ENCODE assay signal across 23 cellular contexts in the genomic region with DNA sequence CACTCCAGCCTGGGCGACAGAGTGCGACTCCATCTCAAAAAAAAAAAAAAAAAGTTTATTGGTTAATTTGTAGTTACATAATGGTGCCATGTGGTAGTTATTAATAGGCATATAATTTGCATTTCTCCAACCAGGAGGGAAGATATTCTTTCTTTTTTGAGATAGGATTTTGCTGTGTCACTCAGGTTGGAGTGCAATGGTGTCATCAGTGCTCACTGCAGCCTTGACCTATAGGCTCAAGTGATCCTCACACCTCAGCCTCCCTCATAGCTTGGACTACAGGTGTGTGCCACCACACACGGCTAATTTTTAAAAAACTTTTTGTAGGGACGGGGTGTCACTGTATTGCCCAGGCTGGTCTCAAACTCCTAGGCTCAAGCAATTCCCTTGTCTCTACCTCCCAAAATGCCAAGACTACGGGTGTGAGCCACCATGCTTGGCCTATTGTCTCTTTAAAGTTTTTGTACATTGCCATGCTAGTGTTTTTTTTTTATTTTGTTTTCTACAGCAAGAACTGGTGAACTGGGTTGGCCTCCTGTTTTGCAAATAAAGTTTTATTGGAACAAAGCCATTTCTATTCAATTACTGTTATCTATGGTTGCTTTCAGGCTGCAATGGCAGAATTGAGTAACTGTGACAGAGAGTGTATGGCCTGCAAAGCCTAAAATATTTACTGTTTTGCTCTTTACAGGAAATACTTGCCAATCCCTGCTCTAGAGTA. TPM values are rescaled to one million over a fixed set of nuclear protein-coding genes. Genes with fewer than 3 reads are reported as not detected.
DNase-seq lines count a peak whose midpoint lies in the region; ATAC-seq, FAIRE-seq and TF ChIP-seq lines count a peak whose summit lies in the region.
"Had no signal": no experiment of that assay in that cellular context is flagged by ENCODE, and none has a peak within 500 bp of the region (broad histone marks: within the 10 kb centered on the region; RNA-seq: fewer than 3 reads in every experiment).

No MANE protein-coding gene starts in this region.

- H3K9me2 ChIP-seq in GM23338 (ENCODE audit: insufficient read depth), result no peaks in the 10 kb centered on the region

- no peaks in the 10 kb centered on the region for H3K27me3 Mint-ChIP-seq in stimulated activated naive B cell treated with anti-CD40 and anti-IgM and Interleukin-4, amounts not matched to agents 10 μg/mL and 1 μg/mL and 100 μg/mL, for 72 hours
- peaks cover 1% of the 10 kb centered on the region for H3K27me3 Mint-ChIP-seq in GM23338 (ENCODE audit: insufficient read depth, low read depth, poor library complexity)
- H3K27me3 Mint-ChIP-seq: CD4-positive, CD25-positive, alpha-beta regulatory T cell; IgD-negative memory B cell had no signal

- H3K4me3 ChIP-seq in BLaER1 treated with 17β-estradiol and CSF1 and Interleukin-3, amounts not matched to agents 10 nM and 100 nM, result no peak overlapping the region
- H3K4me3 ChIP-seq in K562 (no peak overlapping the region), fibroblast of villous mesenchyme (ENCODE audit: low read depth, low read length) (no peak overlapping the region), GM23338 (no peak overlapping the region), H7 (ENCODE audit: insufficient read depth, low read depth, low read length) (no peak overlapping the region)

- H3F3A ChIP-seq in GM23338 (replicated peaks; ENCODE audit: low read depth), result no peaks in the 10 kb centered on the region

- POLR2A ChIA-PET in K562 (lab: Yijun Ruan, JAX), result interaction anchor here (0.6 to 3.6 kb wide), 3 partner anchors 9 to 374 kb away, joined by 4 to 10 read pairs (median 4); partner anchors contain the start of gene SNX29

- CTCF ChIA-PET in K562 (lab: Yijun Ruan, JAX; ENCODE audit: low intra/inter-chr PET ratio), result no interaction called here

- intact Hi-C loops in K562 (cut with micrococcal nuclease), result no loop called here

- H3K27ac Mint-ChIP-seq in stimulated activated naive B cell treated with anti-CD40 and anti-IgM and Interleukin-4, amounts not matched to agents 10 μg/mL and 1 μg/mL and 100 μg/mL, for 72 hours, result peak overlapping the region; percentile 20
- H3K27ac Mint-ChIP-seq in GM23338, result no peak overlapping the region
- H3K27ac Mint-ChIP-seq: CD4-positive, CD25-positive, alpha-beta regulatory T cell had no signal

- H3K79me2 ChIP-seq in K562 (ENCODE audit: control insufficient read depth, insufficient read depth, low read length) (no peaks in the 10 kb centered on the region), GM23338 (replicated peaks; ENCODE audit: insufficient read depth) (no peaks in the 10 kb centered on the region; the same call in 1 of the 2 replicates)

- peaks cover 48 to 84% of the 10 kb centered on the region in 2 donors for H3K4me1 Mint-ChIP-seq in stimulated activated naive B cell treated with anti-CD40 and anti-IgM and Interleukin-4, amounts not matched to agents 10 μg/mL and 1 μg/mL and 100 μg/mL, for 72 hours
- peaks cover 8% of the 10 kb centered on the region for H3K4me1 Mint-ChIP-seq in GM23338

- H3K4me1 ChIP-seq in BLaER1 treated with 17β-estradiol and CSF1 and Interleukin-3, amounts not matched to agents 10 nM and 100 nM, result peaks cover 0 to 38% (median 24%) of the 10 kb centered on the region in 10 experiments; a peak in 19 of 20 replicates
- H3K4me1 ChIP-seq in K562 (replicated peaks in 1 of 2; ENCODE audit: control insufficient read depth in 2 of 2, insufficient read depth in 2 of 2, low read length in 2 of 2) (peaks cover 0 to 5% of the 10 kb centered on the region in 2 experiments; a peak in 4 of 5 replicates), GM23338 (ENCODE audit: insufficient read depth) (no peaks in the 10 kb centered on the region)
- H3K4me1 ChIP-seq: BE2C had no signal

- H3K36me3 ChIP-seq in BLaER1 treated with 17β-estradiol and CSF1 and Interleukin-3, amounts not matched to agents 10 nM and 100 nM, result peaks cover 0 to 12% (median 0%) of the 10 kb centered on the region in 11 experiments; a peak in 3 of 22 replicates
- H3K36me3 ChIP-seq in K562 (ENCODE audit: control insufficient read depth, insufficient read depth, low read length) (no peaks in the 10 kb centered on the region), GM23338 (ENCODE audit: insufficient read depth) (no peaks in the 10 kb centered on the region), H7 (replicated peaks; ENCODE audit: control insufficient read depth, insufficient read depth, low read length) (no peaks in the 10 kb centered on the region)
- H3K36me3 ChIP-seq: BE2C had no signal

- H3K4me2 ChIP-seq in BLaER1 treated with 17β-estradiol and CSF1 and Interleukin-3, amounts not matched to agents 10 nM and 100 nM, result peak overlapping the region in 8 of 11 experiments; percentile 2 to 62 (median 42); a peak in 11 of 22 replicates
- H3K4me2 ChIP-seq in K562 (ENCODE audit: insufficient read depth, low read length) (no peak overlapping the region), GM23338 (no peak overlapping the region)
- H3K4me2 ChIP-seq: KMS-11 had no signal

- no peak overlapping the region for H3K9ac ChIP-seq in BLaER1 treated with 17β-estradiol and CSF1 and Interleukin-3, amounts not matched to agents 10 nM and 100 nM
- no peak overlapping the region for H3K9ac ChIP-seq in K562 (ENCODE audit: insufficient read depth in 1 of 2, low read depth in 2 of 2, low read length in 2 of 2)
- H3K9ac ChIP-seq: KMS-11 had no signal

- no peak overlapping the region for H3K4me3 Mint-ChIP-seq in stimulated activated naive B cell treated with anti-CD40 and anti-IgM and Interleukin-4, amounts not matched to agents 10 μg/mL and 1 μg/mL and 100 μg/mL, for 72 hours
- H3K4me3 Mint-ChIP-seq in GM23338, result no peak overlapping the region
- H3K4me3 Mint-ChIP-seq: CD4-positive, CD25-positive, alpha-beta regulatory T cell; IgD-negative memory B cell had no signal

- TF ChIP-seq CTCF in K562 (IDR thresholded peaks at IDR 0.05 in 2 of 3, conservative IDR thresholded peaks at IDR 0.05 in 1 of 3; ENCODE audit: insufficient read depth in 2 of 3, low read depth in 1 of 3, low read length in 3 of 3), result no peak
- no peak for TF ChIP-seq CTCF in fibroblast of villous mesenchyme (IDR thresholded peaks at IDR 0.05; ENCODE audit: insufficient read depth, low read depth, low read length)
- no peak for TF ChIP-seq CTCF in GM23338 (conservative IDR thresholded peaks at IDR 0.05; ENCODE audit: low read depth in 2 of 2)

- in situ Hi-C loops in K562 (cut with MboI), result no loop called here

- no peak for TF ChIP-seq EP300 in K562 (IDR thresholded peaks at IDR 0.05; ENCODE audit: low read length)

- DNase-seq in K562 (ENCODE audit: extremely low read depth in 1 of 4, low spot score in 3 of 4) (no peak), fibroblast of villous mesenchyme (ENCODE audit: low read depth) (peak; percentile 32), AG08396 (ENCODE audit: low spot score) (no peak), GM23338 (ENCODE audit: low spot score) (no peak), H7 (no peak)
- DNase-seq in stimulated activated naive B cell treated with anti-CD40 and anti-IgM and Interleukin-4, amounts not matched to agents 10 μg/mL and 1 μg/mL and 100 μg/mL, for 72 hours, result no peak
- DNase-seq: ACHN; BE2C; Calu3; CD4-positive, CD25-positive, alpha-beta regulatory T cell; DMS 273 treated with DMSO at 0.1 percent for 48 hours; DMS79 treated with DMSO at 0.1 percent for 48 hours; EL had no signal

- no peak overlapping the region for H2AFZ ChIP-seq in K562 (ENCODE audit: low read depth, low read length)
- H2AFZ ChIP-seq in GM23338, result no peak overlapping the region

- H3K27ac ChIP-seq in BLaER1 treated with 17β-estradiol and CSF1 and Interleukin-3, amounts not matched to agents 10 nM and 100 nM, result no peak overlapping the region; a peak in 1 of 22 replicates
- H3K27ac ChIP-seq in K562 (ENCODE audit: extremely low read depth, low read depth, low read length) (no peak overlapping the region), GM23338 (ENCODE audit: low read depth) (no peak overlapping the region)
- H3K27ac ChIP-seq: KMS-11 had no signal

- peaks cover 0 to 34% (median 0%) of the 10 kb centered on the region in 11 experiments; a peak in 2 of 22 replicates for H4K20me1 ChIP-seq in BLaER1 treated with 17β-estradiol and CSF1 and Interleukin-3, amounts not matched to agents 10 nM and 100 nM
- 0 out of 2 replicates have a peak, but pooled peaks cover 4% of the 10 kb centered on the region for H4K20me1 ChIP-seq in K562 (replicated peaks; ENCODE audit: control insufficient read depth, insufficient read depth, low read length)
- H4K20me1 ChIP-seq in GM23338 (replicated peaks; ENCODE audit: insufficient read depth), result no peaks in the 10 kb centered on the region

- peaks cover 47 to 57% of the 10 kb centered on the region in 2 donors for H3K36me3 Mint-ChIP-seq in stimulated activated naive B cell treated with anti-CD40 and anti-IgM and Interleukin-4, amounts not matched to agents 10 μg/mL and 1 μg/mL and 100 μg/mL, for 72 hours
- H3K36me3 Mint-ChIP-seq in GM23338 (ENCODE audit: low read depth), result no peaks in the 10 kb centered on the region

- TF ChIP-seq POLR2A in K562 (conservative IDR thresholded peaks at IDR 0.05), result no peak

- TF ChIP-seq RAD21 in K562 (CRISPR knock-in tag; conservative IDR thresholded peaks at IDR 0.05 in 1 of 2, IDR thresholded peaks at IDR 0.05 in 1 of 2), result no peak

- peaks cover 0 to 2% of the 10 kb centered on the region in 2 donors for H3K9me3 Mint-ChIP-seq in stimulated activated naive B cell treated with anti-CD40 and anti-IgM and Interleukin-4, amounts not matched to agents 10 μg/mL and 1 μg/mL and 100 μg/mL, for 72 hours
- H3K9me3 Mint-ChIP-seq in GM23338, result no peaks in the 10 kb centered on the region
- H3K9me3 Mint-ChIP-seq: IgD-negative memory B cell had no signal

- no peaks in the 10 kb centered on the region for H3K9me3 ChIP-seq in BLaER1 treated with 17β-estradiol and CSF1 and Interleukin-3, amounts not matched to agents 10 nM and 100 nM (replicated peaks in 1 of 11)
- no peaks in the 10 kb centered on the region for H3K9me3 ChIP-seq in K562 (replicated peaks; ENCODE audit: control insufficient read depth, insufficient read depth, low read depth, low read length)
- H3K9me3 ChIP-seq: BE2C had no signal

- H3K9me1 ChIP-seq in K562 (ENCODE audit: control insufficient read depth, insufficient read depth, low read length), result no peaks in the 10 kb centered on the region

- FAIRE-seq in K562 (lab: Jason Lieb, UNC), result no peak
- FAIRE-seq: G401.6, GM12892 had no signal

- no peaks in the 10 kb centered on the region for H3K27me3 ChIP-seq in BLaER1 treated with 17β-estradiol and CSF1 and Interleukin-3, amounts not matched to agents 10 nM and 100 nM
- H3K27me3 ChIP-seq in K562 (ENCODE audit: control insufficient read depth in 2 of 2, insufficient read depth in 2 of 2, low read length in 2 of 2) (no peaks in the 10 kb centered on the region), GM23338 (ENCODE audit: insufficient read depth) (no peaks in the 10 kb centered on the region), H7 (ENCODE audit: control insufficient read depth, insufficient read depth, low read length) (no peaks in the 10 kb centered on the region)
- H3K27me3 ChIP-seq: BE2C had no signal

- no TSS peak for BruUV-seq in K562 (replicated peaks; lab: Mats Ljungman, UMichigan)

- 68% methylated on average over 5 of the region's 5 CpGs for WGBS in K562 (ENCODE audit: insufficient coverage, low coverage, missing lambda C conversion rate)

- no peak for ATAC-seq in K562
- ATAC-seq in stimulated activated naive B cell treated with anti-CD40 and anti-IgM and Interleukin-4, amounts not matched to agents 10 μg/mL and 1 μg/mL and 100 μg/mL, for 72 hours (replicated peaks), result no peak
- ATAC-seq in GM23338, result no peak
- ATAC-seq in HG02678 (IDR thresholded peaks at IDR 0.05; ENCODE audit: unreplicated experiment), result no peak
- ATAC-seq: HCT116 had no signal

RNA-seq across cellular contexts. Expression of gene SNX29, which starts 11.9 kb away (rescaled TPM):
- 65.5 and 121 TPM in 2 replicates for total RNA-seq in K562 (2011; cell fraction: chromatin; rRNA removed; ENCODE audit: low replicate concordance)
- 41.4 and 46.6 TPM in 2 replicates for total RNA-seq in K562 (2011; cell fraction: nucleolus; rRNA removed)
- 50.2 and 55.7 TPM in 2 replicates for total RNA-seq in K562 (2011; cell fraction: nucleoplasm; rRNA removed)
- total RNA-seq in K562 (2014; rRNA removed), result 4.5 and 8.3 TPM in 2 replicates
- 4.8 and 5.4 TPM in 2 replicates for total RNA-seq in K562 (2014; rRNA removed; fragmentation: Illumina TruSeq; extraction: Trizol)
- total RNA-seq in K562 (2015; rRNA removed; fragmentation: Illumina TruSeq; extraction: Trizol), result 6.9 and 7.2 TPM in 2 replicates
- 10.2 and 12.8 TPM in 2 replicates for total RNA-seq in K562 (2021)
- 4.8 and 6.5 TPM in 2 replicates for polyA plus RNA-seq in K562 (2011; rRNA removed)
- 3.0 and 4.4 TPM in 2 replicates for polyA plus RNA-seq in K562 (2011; cell fraction: cytosol; rRNA removed)
- 3.4 and 6.4 TPM in 2 replicates for polyA plus RNA-seq in K562 (2011; cell fraction: nucleus; rRNA removed)
- polyA plus RNA-seq in K562 (2012), result 7.0 and 8.2 TPM in 2 replicates
- polyA plus RNA-seq in K562 (2014; fragmentation: Illumina TruSeq; extraction: Trizol), result 4.8 TPM in 2 replicates
- 1 to 10 TPM; 1.5 to 5.5 TPM for polyA plus RNA-seq in K562 (2014; fragmentation: Nextera tagmentation; extraction: Ambion mirVana)
- polyA plus RNA-seq in K562 (2014; rRNA removed), result 3.7 and 4.1 TPM in 2 replicates
- polyA minus RNA-seq in K562 (2011; rRNA and poly(A)+ RNA removed), result 13.4 and 13.6 TPM in 2 replicates
- polyA minus RNA-seq in K562 (2011; cell fraction: cytosol; rRNA and poly(A)+ RNA removed), result 7.3 and 9.1 TPM in 2 replicates
- polyA minus RNA-seq in K562 (2011; cell fraction: nucleus; rRNA and poly(A)+ RNA removed), result 12.8 and 26.5 TPM in 2 replicates
- 21.6 and 24.2 TPM in 2 replicates for total RNA-seq in fibroblast of villous mesenchyme
- 4.3 and 9.0 TPM in 2 replicates for total RNA-seq in GM23338 (2014; rRNA removed; shearing (Covaris generic))
- 12.9 and 13.2 TPM in 2 replicates for polyA plus RNA-seq in GM23338 (2016; fragmentation: Nextera tagmentation; extraction: Ambion mirVana)
- 2.9 and 3.2 TPM in 2 replicates for total RNA-seq in H7 (2014; rRNA removed; shearing (Covaris generic))

RNA-seq across cellular contexts. Expression of gene TNFRSF17, which starts 23.4 kb away (rescaled TPM):
- not detected in 2 replicates for total RNA-seq in K562 (2011; cell fraction: chromatin; rRNA removed; ENCODE audit: low replicate concordance)
- not detected in 2 replicates for total RNA-seq in K562 (2011; cell fraction: nucleolus; rRNA removed)
- not detected in 2 replicates for total RNA-seq in K562 (2011; cell fraction: nucleoplasm; rRNA removed)
- total RNA-seq in K562 (2014; rRNA removed), result not detected in 2 replicates
- not detected in 2 replicates for total RNA-seq in K562 (2014; rRNA removed; fragmentation: Illumina TruSeq; extraction: Trizol)
- not detected in 2 replicates for total RNA-seq in K562 (2015; rRNA removed; fragmentation: Illumina TruSeq; extraction: Trizol)
- not detected in 2 replicates for total RNA-seq in K562 (2021)
- polyA plus RNA-seq in K562 (2011; rRNA removed), result not detected in 2 replicates
- polyA plus RNA-seq in K562 (2011; cell fraction: cytosol; rRNA removed), result not detected in 2 replicates
- not detected in 2 replicates for polyA plus RNA-seq in K562 (2011; cell fraction: nucleus; rRNA removed)
- not detected in 2 replicates for polyA plus RNA-seq in K562 (2012)
- not detected in 2 replicates for polyA plus RNA-seq in K562 (2014; fragmentation: Illumina TruSeq; extraction: Trizol)
- not detected for polyA plus RNA-seq in K562 (2014; fragmentation: Nextera tagmentation; extraction: Ambion mirVana)
- not detected in 2 replicates for polyA plus RNA-seq in K562 (2014; rRNA removed)
- polyA minus RNA-seq in K562 (2011; rRNA and poly(A)+ RNA removed), result not detected in 2 replicates
- not detected in 2 replicates for polyA minus RNA-seq in K562 (2011; cell fraction: cytosol; rRNA and poly(A)+ RNA removed)
- polyA minus RNA-seq in K562 (2011; cell fraction: nucleus; rRNA and poly(A)+ RNA removed), result not detected in 2 replicates
- total RNA-seq in fibroblast of villous mesenchyme, result not detected in 2 replicates
- total RNA-seq in GM23338 (2014; rRNA removed; shearing (Covaris generic)), result not detected in 2 replicates
- polyA plus RNA-seq in GM23338 (2016; fragmentation: Nextera tagmentation; extraction: Ambion mirVana), result 0.37 TPM in 1 of 2 replicates, not detected in the other
- not detected in 2 replicates for total RNA-seq in H7 (2014; rRNA removed; shearing (Covaris generic))
- total RNA-seq: A172; Calu3; CD4-positive, CD25-positive, alpha-beta regulatory T cell; H4; HT-29 had no signal
- polyA plus RNA-seq: CD4-positive, CD25-positive, alpha-beta regulatory T cell had no signal

RNA-seq across cellular contexts. Expression of gene NPIPB2, which starts 46.6 kb away (rescaled TPM):
- 60.6 and 96.4 TPM in 2 replicates for total RNA-seq in K562 (2011; cell fraction: chromatin; rRNA removed; ENCODE audit: low replicate concordance)
- total RNA-seq in K562 (2011; cell fraction: nucleolus; rRNA removed), result 14.0 and 22.1 TPM in 2 replicates
- total RNA-seq in K562 (2011; cell fraction: nucleoplasm; rRNA removed), result 23.3 and 36.0 TPM in 2 replicates
- total RNA-seq in K562 (2014; rRNA removed) (0.86 and 1.4 TPM in 2 replicates), K562 (2014; rRNA removed; fragmentation: Illumina TruSeq; extraction: Trizol) (1.8 and 1.9 TPM in 2 replicates), K562 (2015; rRNA removed; fragmentation: Illumina TruSeq; extraction: Trizol) (2.9 and 3.4 TPM in 2 replicates), K562 (2021) (2.9 and 4.1 TPM in 2 replicates), fibroblast of villous mesenchyme (2.2 and 2.3 TPM in 2 replicates)
- polyA plus RNA-seq in K562 (2011; rRNA removed) (1.0 and 1.9 TPM in 2 replicates), K562 (2014; fragmentation: Illumina TruSeq; extraction: Trizol) (0.58 and 0.91 TPM in 2 replicates), K562 (2014; fragmentation: Nextera tagmentation; extraction: Ambion mirVana) (under 1 TPM in 1 of 2 experiments, not detected in 1; 0.21 TPM), K562 (2014; rRNA removed) (1.9 and 3.6 TPM in 2 replicates), GM23338 (2016; fragmentation: Nextera tagmentation; extraction: Ambion mirVana) (1.0 and 1.5 TPM in 2 replicates)
- polyA plus RNA-seq in K562 (2011; cell fraction: cytosol; rRNA removed), result 0.39 and 1.7 TPM in 2 replicates
- polyA plus RNA-seq in K562 (2011; cell fraction: nucleus; rRNA removed), result 16.3 and 24.2 TPM in 2 replicates
- 2.3 and 4.0 TPM in 2 replicates for polyA plus RNA-seq in K562 (2012)
- 6.6 and 7.1 TPM in 2 replicates for polyA minus RNA-seq in K562 (2011; rRNA and poly(A)+ RNA removed)
- 1.9 and 2.8 TPM in 2 replicates for polyA minus RNA-seq in K562 (2011; cell fraction: cytosol; rRNA and poly(A)+ RNA removed)
- polyA minus RNA-seq in K562 (2011; cell fraction: nucleus; rRNA and poly(A)+ RNA removed), result 7.0 and 9.3 TPM in 2 replicates
- total RNA-seq in GM23338 (2014; rRNA removed; shearing (Covaris generic)), result 6.8 and 33.1 TPM in 2 replicates
- 0.97 and 1.3 TPM in 2 replicates for total RNA-seq in H7 (2014; rRNA removed; shearing (Covaris generic))

Comparison
In these comparisons a context has a peak if more than half of its experiments do, and no peak if none do; other contexts are left out.
1. H3K4me2 ChIP-seq: peak in BLaER1 treated with 17β-estradiol and CSF1 and Interleukin-3, amounts not matched to agents 10 nM and 100 nM (8 of 11); none in K562 (single experiment) and GM23338 (single experiment).